11 cellular contexts compared by ENCODE assay signal in genomic region chrX:19743386-19743785, GRCh38.
DNase-seq lines count a peak whose midpoint lies in the region; ATAC-seq, FAIRE-seq and TF ChIP-seq lines count a peak whose summit lies in the region.
"Had no signal": no experiment of that assay in that cellular context is flagged by ENCODE, and none has a peak within 500 bp of the region (broad histone marks: within the 10 kb centered on the region; RNA-seq: fewer than 3 reads in every experiment).

No MANE protein-coding gene starts in this region.

- H3K36me3 Mint-ChIP-seq in endothelial cell (ENCODE audit: low read depth, unreplicated experiment) = peaks cover 12% of the 10 kb centered on the region

- no peak overlapping the region for H3K4me3 Mint-ChIP-seq in endothelial cell (ENCODE audit: unreplicated experiment)

- peaks cover 10% of the 10 kb centered on the region for H3K4me1 Mint-ChIP-seq in endothelial cell (ENCODE audit: unreplicated experiment)

- peak; percentile 94 for FAIRE-seq in GM12891 (lab: Jason Lieb, UNC)

- H3K27me3 Mint-ChIP-seq in endothelial cell (ENCODE audit: unreplicated experiment) = no peaks in the 10 kb centered on the region

- no peak overlapping the region for H3K27ac Mint-ChIP-seq in endothelial cell (ENCODE audit: unreplicated experiment)

- DNase-seq in GM12891 (ENCODE audit: insufficient read length, low spot score) = no peak
- peak; percentile 15 for DNase-seq in activated naive CD4-positive, alpha-beta T cell treated with anti-CD3 and anti-CD28 coated beads, Interleukin-2, amount 50 U/mL, for 16 hours
- DNase-seq in SIG-M5 (lab: John Stamatoyannopoulos, UW) = no peak
- no peak for DNase-seq in NCI-H748 treated with DMSO at 0.1 percent for 48 hours (lab: John Stamatoyannopoulos, UW)
- no peak for DNase-seq in endothelial cell (ENCODE audit: low spot score)
- no peak for DNase-seq in dedifferentiated amniotic fluid mesenchymal stem cell (ENCODE audit: extremely low spot score)
- DNase-seq: foreskin keratinocyte; NCI-H2171 treated with DMSO at 0.1 percent for 48 hours; stimulated activated CD4-positive, alpha-beta T cell treated with anti-CD3 and anti-CD28 coated beads, Interleukin-4, amount 100 ng/mL, for 1 hour had no signal

- no peak for TF ChIP-seq CTCF in endothelial cell (IDR thresholded peaks at IDR 0.05; ENCODE audit: unreplicated experiment)

- ATAC-seq in GM19452 (IDR thresholded peaks at IDR 0.05; ENCODE audit: unreplicated experiment) (peak; percentile 52), HG03097 (IDR thresholded peaks at IDR 0.05; ENCODE audit: low FRiP score, unreplicated experiment) (peak; percentile 36)
- ATAC-seq: foreskin keratinocyte had no signal

- no peaks in the 10 kb centered on the region for H3K9me3 Mint-ChIP-seq in endothelial cell (ENCODE audit: unreplicated experiment)

- no peak for TF ChIP-seq POLR2A in GM12891 (IDR thresholded peaks at IDR 0.05; ENCODE audit: low read depth, low read length)

TF ChIP-seq in GM12891, 5 proteins besides CTCF, POLR2A, EP300 and RAD21:
- TF ChIP-seq TAF1 (IDR thresholded peaks at IDR 0.05; ENCODE audit: low read depth, low read length) (no peak), POU2F2 (IDR thresholded peaks at IDR 0.05; ENCODE audit: low read depth, low read length) (no peak), SPI1 (IDR thresholded peaks at IDR 0.05; ENCODE audit: low read depth, low read length) (no peak), PAX5 (IDR thresholded peaks at IDR 0.05; ENCODE audit: insufficient read depth, low read length, severe bottlenecking) (no peak), POLR2AphosphoS5 (IDR thresholded peaks at IDR 0.05; ENCODE audit: low read depth, low read length) (no peak)
